18 cellular contexts compared by ENCODE assay signal in the genomic region with DNA sequence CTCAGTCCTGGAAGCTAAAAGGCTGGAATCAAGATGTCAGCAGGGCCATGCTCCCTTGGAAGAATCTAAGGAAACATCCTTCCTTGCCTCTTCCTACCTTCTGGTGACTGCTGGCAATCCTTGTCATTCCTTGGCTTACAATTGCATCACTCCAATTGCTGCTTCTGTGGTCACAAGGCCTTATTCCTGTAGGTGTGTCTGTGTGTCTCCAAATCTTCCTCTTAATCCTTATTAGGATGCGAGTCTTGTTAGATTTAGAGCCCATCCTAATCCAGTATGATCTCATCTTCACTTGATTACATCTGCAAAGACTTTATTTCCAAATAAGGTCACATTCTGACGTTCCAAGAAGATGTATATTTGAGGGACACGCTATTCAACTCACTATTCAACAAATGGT. TPM values are rescaled to one million over a fixed set of nuclear protein-coding genes. Genes with fewer than 3 reads are reported as not detected.
DNase-seq lines count a peak whose midpoint lies in the region; ATAC-seq and TF ChIP-seq lines count a peak whose summit lies in the region.
"Had no signal": no experiment of that assay in that cellular context is flagged by ENCODE, and none has a peak within 500 bp of the region (broad histone marks: within the 10 kb centered on the region; RNA-seq: fewer than 3 reads in every experiment).

No MANE protein-coding gene starts in this region.

- no peak for DNase-seq in GM23338 (ENCODE audit: low spot score)
- peak; percentile 49 for DNase-seq in WERI-Rb-1
- peak; percentile 40 to 54 for DNase-seq in fibroblast of lung (ENCODE audit: low read depth in 2 of 2)
- DNase-seq in renal cortical epithelial cell (ENCODE audit: low read depth): peak; percentile 21
- no peak for DNase-seq in activated naive CD8-positive, alpha-beta T cell treated with anti-CD3 and anti-CD28 coated beads, Interleukin-2, amount 50 U/mL, for 24 hours
- no peak for DNase-seq in left lung
- DNase-seq in effector CD4-positive, alpha-beta T cell: no peak
- no peak for DNase-seq in 8988T
- DNase-seq: KG1, NCI-H1048, NCI-H1436 treated with DMSO at 0.1 percent for 48 hours, NCI-H2081, NCI-H748 treated with DMSO at 0.1 percent for 48 hours, PC-9, SJCRH30 had no signal

- H3K36me3 Mint-ChIP-seq in GM23338 (ENCODE audit: low read depth): no peaks in the 10 kb centered on the region
- H3K36me3 Mint-ChIP-seq in activated naive CD8-positive, alpha-beta T cell treated with anti-CD3 and anti-CD28 coated beads, Interleukin-2, amount 50 U/mL, for 24 hours (ENCODE audit: low read depth): no peaks in the 10 kb centered on the region

- no peak overlapping the region for H3K4me3 Mint-ChIP-seq in GM23338
- no peak overlapping the region for H3K4me3 Mint-ChIP-seq in activated naive CD8-positive, alpha-beta T cell treated with anti-CD3 and anti-CD28 coated beads, Interleukin-2, amount 50 U/mL, for 24 hours

- H3K27ac ChIP-seq in GM23338 (ENCODE audit: low read depth) (no peak overlapping the region), WERI-Rb-1 (no peak overlapping the region), fibroblast of lung (ENCODE audit: insufficient read depth, low read length) (no peak overlapping the region), left lung (no peak overlapping the region)
- H3K27ac ChIP-seq: BLaER1, HL-60, PC-9, SJCRH30 had no signal

- H3K9ac ChIP-seq in fibroblast of lung (ENCODE audit: insufficient read depth, low read length): no peak overlapping the region
- H3K9ac ChIP-seq: BLaER1 had no signal

- H3K79me2 ChIP-seq in GM23338 (replicated peaks; ENCODE audit: insufficient read depth) (no peaks in the 10 kb centered on the region), fibroblast of lung (ENCODE audit: control insufficient read depth, insufficient read depth, low read length) (no peaks in the 10 kb centered on the region)

- H3K9me2 ChIP-seq in GM23338 (ENCODE audit: insufficient read depth): no peaks in the 10 kb centered on the region

- peaks cover 5% of the 10 kb centered on the region for H3K27me3 Mint-ChIP-seq in GM23338 (ENCODE audit: insufficient read depth, low read depth, poor library complexity)
- H3K27me3 Mint-ChIP-seq in activated naive CD8-positive, alpha-beta T cell treated with anti-CD3 and anti-CD28 coated beads, Interleukin-2, amount 50 U/mL, for 24 hours: peaks cover 4% of the 10 kb centered on the region

- no peaks in the 10 kb centered on the region for H3K9me3 ChIP-seq in WERI-Rb-1 (ENCODE audit: severe bottlenecking)
- H3K9me3 ChIP-seq in fibroblast of lung (ENCODE audit: control insufficient read depth, insufficient read depth, low read depth, low read length): no peaks in the 10 kb centered on the region
- H3K9me3 ChIP-seq in left lung: no peaks in the 10 kb centered on the region
- H3K9me3 ChIP-seq: BLaER1, HAP-1, SJCRH30 had no signal

- H2AFZ ChIP-seq in GM23338 (peak overlapping the region; percentile 94; the same call in 1 of the 2 replicates), fibroblast of lung (ENCODE audit: low read length) (no peak overlapping the region)
- H2AFZ ChIP-seq: PC-9 had no signal

- H3F3A ChIP-seq in GM23338 (replicated peaks; ENCODE audit: low read depth): no peaks in the 10 kb centered on the region

- no peaks in the 10 kb centered on the region for H3K9me3 Mint-ChIP-seq in GM23338
- no peaks in the 10 kb centered on the region for H3K9me3 Mint-ChIP-seq in activated naive CD8-positive, alpha-beta T cell treated with anti-CD3 and anti-CD28 coated beads, Interleukin-2, amount 50 U/mL, for 24 hours

- no peak overlapping the region for H3K4me3 ChIP-seq in GM23338
- H3K4me3 ChIP-seq in WERI-Rb-1 (ENCODE audit: low read depth, low read length): no peak overlapping the region
- H3K4me3 ChIP-seq in fibroblast of lung (replicated peaks in 1 of 4; ENCODE audit: control extremely low read depth in 1 of 4, insufficient read depth in 1 of 4, low read depth in 3 of 4, low read length in 4 of 4): no peak overlapping the region
- no peak overlapping the region for H3K4me3 ChIP-seq in left lung
- H3K4me3 ChIP-seq: BLaER1, HAP-1, PC-9, SJCRH30 had no signal

- H4K20me1 ChIP-seq in GM23338 (replicated peaks; ENCODE audit: insufficient read depth): no peaks in the 10 kb centered on the region
- no peaks in the 10 kb centered on the region for H4K20me1 ChIP-seq in fibroblast of lung (ENCODE audit: control insufficient read depth, extremely low read depth, insufficient read depth, low read length)
- H4K20me1 ChIP-seq: BLaER1 had no signal

- intact Hi-C loops in left lung (cut with DNase I): no loop called here

- no peaks in the 10 kb centered on the region for H3K36me3 ChIP-seq in GM23338 (ENCODE audit: insufficient read depth)
- no peaks in the 10 kb centered on the region for H3K36me3 ChIP-seq in WERI-Rb-1
- H3K36me3 ChIP-seq in fibroblast of lung (ENCODE audit: control insufficient read depth, insufficient read depth, low read length): no peaks in the 10 kb centered on the region
- no peaks in the 10 kb centered on the region for H3K36me3 ChIP-seq in left lung
- H3K36me3 ChIP-seq: BLaER1, HAP-1, SJCRH30 had no signal

- no peaks in the 10 kb centered on the region for H3K27me3 ChIP-seq in GM23338 (ENCODE audit: insufficient read depth)
- no peaks in the 10 kb centered on the region for H3K27me3 ChIP-seq in WERI-Rb-1 (ENCODE audit: insufficient read depth, low read depth, severe bottlenecking)
- peaks cover 3% of the 10 kb centered on the region for H3K27me3 ChIP-seq in fibroblast of lung (ENCODE audit: control insufficient read depth, insufficient read depth, low read length)
- no peaks in the 10 kb centered on the region for H3K27me3 ChIP-seq in left lung
- H3K27me3 ChIP-seq: BLaER1, SJCRH30 had no signal

- H3K4me2 ChIP-seq in GM23338 (no peak overlapping the region), fibroblast of lung (ENCODE audit: extremely low read depth, insufficient read depth, low read length) (no peak overlapping the region)
- H3K4me2 ChIP-seq: BLaER1, PC-9 had no signal

- ATAC-seq in GM23338: no peak
- ATAC-seq in activated naive CD8-positive, alpha-beta T cell treated with anti-CD3 and anti-CD28 coated beads, Interleukin-2, amount 50 U/mL, for 24 hours: no peak
- ATAC-seq in left lung: no peak

- H3K4me1 ChIP-seq in GM23338 (ENCODE audit: insufficient read depth) (peaks cover 13% of the 10 kb centered on the region), fibroblast of lung (ENCODE audit: control insufficient read depth, extremely low read depth, insufficient read depth, low read length) (peaks cover 7% of the 10 kb centered on the region), left lung (peaks cover 0 to 18% of the 10 kb centered on the region in 2 donors)
- H3K4me1 ChIP-seq: HAP-1 had no signal

- H3K27ac Mint-ChIP-seq in GM23338: no peak overlapping the region
- H3K27ac Mint-ChIP-seq in activated naive CD8-positive, alpha-beta T cell treated with anti-CD3 and anti-CD28 coated beads, Interleukin-2, amount 50 U/mL, for 24 hours: no peak overlapping the region

- H3K4me1 Mint-ChIP-seq in GM23338: peaks cover 16% of the 10 kb centered on the region
- H3K4me1 Mint-ChIP-seq in activated naive CD8-positive, alpha-beta T cell treated with anti-CD3 and anti-CD28 coated beads, Interleukin-2, amount 50 U/mL, for 24 hours: peaks cover 7% of the 10 kb centered on the region

- TF ChIP-seq CTCF in GM23338 (conservative IDR thresholded peaks at IDR 0.05; ENCODE audit: low read depth in 2 of 2): no peak
- no peak for TF ChIP-seq CTCF in WERI-Rb-1 (IDR thresholded peaks at IDR 0.05; ENCODE audit: low read depth, low read length)
- no peak for TF ChIP-seq CTCF in fibroblast of lung (conservative IDR thresholded peaks at IDR 0.05 in 1 of 2, IDR thresholded peaks at IDR 0.05 in 1 of 2; ENCODE audit: low read depth in 1 of 2, low read length in 2 of 2)
- TF ChIP-seq CTCF in left lung (IDR thresholded peaks at IDR 0.05): no peak

RNA-seq across cellular contexts. Expression of a gene that starts 52.2 kb away (rescaled TPM):
- total RNA-seq in GM23338 (2014; rRNA removed; shearing (Covaris generic)): 56.6 and 71.6 TPM in 2 replicates
- polyA plus RNA-seq in GM23338 (2016; fragmentation: Nextera tagmentation; extraction: Ambion mirVana): 68.3 and 82.9 TPM in 2 replicates
- total RNA-seq in fibroblast of lung: 48.7 and 71.4 TPM in 2 replicates
- polyA plus RNA-seq in fibroblast of lung: 26.2 and 34.9 TPM in 2 replicates
- 34.9 and 37.7 TPM in 2 replicates for polyA plus RNA-seq in fibroblast of lung (2012)
- polyA minus RNA-seq in fibroblast of lung (ENCODE audit: low replicate concordance): 0.71 TPM in 1 of 2 replicates, not detected in the other
- 28.3 and 39.2 TPM in 2 replicates for total RNA-seq in renal cortical epithelial cell
- 10 to 100 TPM; 20.1 to 28.4 TPM for total RNA-seq in left lung

Comparison
In these comparisons a context has a peak if more than half of its experiments do, and no peak if none do; other contexts are left out.
1. DNase-seq: peak in WERI-Rb-1 (single experiment), fibroblast of lung (2 of 2) and renal cortical epithelial cell (single experiment); none in GM23338 (single experiment), activated naive CD8-positive, alpha-beta T cell treated with anti-CD3 and anti-CD28 coated beads, Interleukin-2, amount 50 U/mL, for 24 hours (single experiment), left lung (0 of 2), effector CD4-positive, alpha-beta T cell (single experiment) and 8988T (single experiment).